In the genomic region with DNA sequence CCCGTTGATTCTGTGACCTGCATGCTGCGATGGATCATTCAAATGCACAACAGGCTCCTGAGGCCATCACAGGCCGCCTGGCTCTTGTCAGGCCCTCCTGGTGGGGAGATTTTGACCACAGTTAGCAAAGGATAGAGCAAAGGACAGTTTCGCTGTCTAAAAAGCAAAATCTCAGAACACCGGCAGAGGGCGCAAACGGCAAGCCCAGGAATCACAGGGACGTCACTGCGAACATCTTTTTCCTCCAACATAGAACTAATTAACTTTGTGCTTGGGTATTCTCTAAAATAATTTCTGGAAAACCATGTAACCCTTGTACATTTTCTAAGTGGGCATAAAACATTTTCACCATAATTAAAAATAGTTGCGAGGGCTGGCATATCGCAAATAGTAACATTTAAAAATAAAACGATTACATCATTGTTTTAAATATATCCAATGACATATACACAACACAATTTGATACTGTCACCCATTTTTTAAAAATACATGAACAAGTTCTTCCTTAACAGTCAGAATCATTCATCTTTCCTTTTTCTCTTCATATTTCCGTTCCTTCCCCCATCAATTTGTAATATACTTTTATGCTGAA, we compare ENCODE assay signal across 2 cellular contexts.
TF ChIP-seq lines count a peak whose summit lies in the region.

No MANE protein-coding gene starts in this region.

TF ChIP-seq in HCT116, 20 proteins besides CTCF, POLR2A, EP300 and RAD21:
- TF ChIP-seq FOSL1 (IDR thresholded peaks at IDR 0.05; ENCODE audit: low read depth) (no peak), REST (IDR thresholded peaks at IDR 0.05; ENCODE audit: low read depth) (no peak), ELF1 (IDR thresholded peaks at IDR 0.05; ENCODE audit: borderline replicate concordance, low read depth) (no peak), ATF3 (IDR thresholded peaks at IDR 0.05) (no peak), CBX3 (IDR thresholded peaks at IDR 0.05; ENCODE audit: low read depth) (no peak), EGR1 (IDR thresholded peaks at IDR 0.05; ENCODE audit: low read depth) (no peak), SRF (IDR thresholded peaks at IDR 0.05; ENCODE audit: low read depth) (no peak), POLR2AphosphoS5 (IDR thresholded peaks at IDR 0.05; ENCODE audit: low read depth, low read length) (no peak), ZNF274 (IDR thresholded peaks at IDR 0.05; ENCODE audit: low read depth, low read length) (no peak), ZFX (IDR thresholded peaks at IDR 0.05) (no peak), TCF7L2 (IDR thresholded peaks at IDR 0.05; ENCODE audit: borderline replicate concordance, extremely low read depth, insufficient read depth, insufficient read length) (no peak), YY1 (IDR thresholded peaks at IDR 0.05; ENCODE audit: extremely low read depth, insufficient replicate concordance, low read depth, low read length) (no peak), EZH2 (IDR thresholded peaks at IDR 0.05) (no peak), EZH2phosphoT487 (IDR thresholded peaks at IDR 0.05; ENCODE audit: borderline replicate concordance) (no peak), MAX (IDR thresholded peaks at IDR 0.05) (no peak), CEBPB (IDR thresholded peaks at IDR 0.05; ENCODE audit: low read depth) (no peak), JUND (IDR thresholded peaks at IDR 0.05) (no peak), SIN3A (IDR thresholded peaks at IDR 0.05; ENCODE audit: low read depth) (no peak)

TF ChIP-seq in H1, 55 proteins besides CTCF, POLR2A, EP300 and RAD21:
- TF ChIP-seq CTBP2 (IDR thresholded peaks at IDR 0.05; ENCODE audit: borderline replicate concordance, insufficient read depth, insufficient read length, low read length) (no peak), JUN (IDR thresholded peaks at IDR 0.05; ENCODE audit: low read depth, low read length) (no peak), CREB1 (IDR thresholded peaks at IDR 0.05) (peak; percentile 68; the same call in 1 of the 2 replicates), JUND (IDR thresholded peaks at IDR 0.05; ENCODE audit: low read length) (peak; percentile 54), MAFK (IDR thresholded peaks at IDR 0.05; ENCODE audit: low read depth, low read length) (peak; percentile 38; the same call in 1 of the 2 replicates), SIN3A (conservative IDR thresholded peaks at IDR 0.05 in 1 of 2, IDR thresholded peaks at IDR 0.05 in 1 of 2; ENCODE audit: low read depth in 1 of 2, low read length in 2 of 2) (0 out of 4 replicates have a peak, but pooled peaks of 1 of the 2 experiments have one; percentile 41), ATF2 (IDR thresholded peaks at IDR 0.05; ENCODE audit: low read length) (peak; percentile 83; the same call in 1 of the 2 replicates)
